Comparison of ENCODE assay signal across 15 cellular contexts in genomic region chr1:232084584-232085223, GRCh38.
DNase-seq lines count a peak whose midpoint lies in the region; ATAC-seq and TF ChIP-seq lines count a peak whose summit lies in the region.
"Had no signal": no experiment of that assay in that cellular context is flagged by ENCODE, and none has a peak within 500 bp of the region (broad histone marks: within the 10 kb centered on the region; RNA-seq: fewer than 3 reads in every experiment).

No MANE protein-coding gene starts in this region.

- H3K27me3 ChIP-seq in kidney epithelial cell (ENCODE audit: control insufficient read depth, insufficient read depth, low read length), result peaks cover 2% of the 10 kb centered on the region
- no peaks in the 10 kb centered on the region for H3K27me3 ChIP-seq in CD8-positive, alpha-beta T cell (ENCODE audit: insufficient read depth, low read length)

- no peak overlapping the region for H3K4me3 ChIP-seq in kidney epithelial cell (ENCODE audit: low read depth, low read length)
- H3K4me3 ChIP-seq in CD8-positive, alpha-beta T cell (ENCODE audit: low read depth, low read length), result no peak overlapping the region

- no peaks in the 10 kb centered on the region for H3K36me3 ChIP-seq in kidney epithelial cell (ENCODE audit: control insufficient read depth, insufficient read depth, low read length)
- H3K36me3 ChIP-seq in CD8-positive, alpha-beta T cell (ENCODE audit: insufficient read depth, low read length), result no peaks in the 10 kb centered on the region

- H3K4me3 Mint-ChIP-seq in immature natural killer cell, result no peak overlapping the region
- H3K4me3 Mint-ChIP-seq in CD8-positive, alpha-beta T cell, result no peak overlapping the region
- H3K4me3 Mint-ChIP-seq: activated CD8-positive, alpha-beta T cell treated with anti-CD3 and anti-CD28 coated beads for 36 hours; activated naive CD8-positive, alpha-beta T cell treated with anti-CD3 and anti-CD28 coated beads for 36 hours; naive B cell; T-helper 17 cell had no signal

- H3K27me3 Mint-ChIP-seq in immature natural killer cell (ENCODE audit: low read depth in 3 of 3), result peaks cover 0 to 5% (median 2%) of the 10 kb centered on the region in 3 donors
- H3K27me3 Mint-ChIP-seq in CD8-positive, alpha-beta T cell (ENCODE audit: low read depth), result no peaks in the 10 kb centered on the region
- H3K27me3 Mint-ChIP-seq: activated CD8-positive, alpha-beta T cell treated with anti-CD3 and anti-CD28 coated beads for 36 hours; activated naive CD8-positive, alpha-beta T cell treated with anti-CD3 and anti-CD28 coated beads for 36 hours; T-helper 17 cell had no signal

- intact Hi-C loops in CD8-positive, alpha-beta T cell (cut with DNase I, micrococcal nuclease), result no loop called here

- H3K9me3 ChIP-seq in CD8-positive, alpha-beta T cell (ENCODE audit: low read length), result no peaks in the 10 kb centered on the region

- ATAC-seq in GM19463 (IDR thresholded peaks at IDR 0.05; ENCODE audit: unreplicated experiment), result no peak
- ATAC-seq in CD8-positive, alpha-beta T cell, result no peak
- ATAC-seq: activated CD8-positive, alpha-beta T cell treated with anti-CD3 and anti-CD28 coated beads for 36 hours; T-helper 17 cell had no signal

- H3K27ac Mint-ChIP-seq in immature natural killer cell, result no peak overlapping the region
- no peak overlapping the region for H3K27ac Mint-ChIP-seq in CD8-positive, alpha-beta T cell
- H3K27ac Mint-ChIP-seq: activated CD8-positive, alpha-beta T cell treated with anti-CD3 and anti-CD28 coated beads for 36 hours; activated naive CD8-positive, alpha-beta T cell treated with anti-CD3 and anti-CD28 coated beads for 36 hours; naive B cell; T-helper 17 cell had no signal

- CTCF ChIA-PET in CD8-positive, alpha-beta T cell (lab: Charles Lee), result no interaction called here

- no peaks in the 10 kb centered on the region for H3K4me1 Mint-ChIP-seq in immature natural killer cell
- H3K4me1 Mint-ChIP-seq in CD8-positive, alpha-beta T cell (ENCODE audit: low read depth), result no peaks in the 10 kb centered on the region
- H3K4me1 Mint-ChIP-seq: activated naive CD8-positive, alpha-beta T cell treated with anti-CD3 and anti-CD28 coated beads for 36 hours; naive B cell; T-helper 17 cell had no signal

- no peak overlapping the region for H3K27ac ChIP-seq in CD8-positive, alpha-beta T cell (ENCODE audit: low read depth, low read length)

- no peaks in the 10 kb centered on the region for H3K4me1 ChIP-seq in CD8-positive, alpha-beta T cell (ENCODE audit: insufficient read depth, low read length)

- TF ChIP-seq CTCF in kidney epithelial cell (IDR thresholded peaks at IDR 0.05; ENCODE audit: insufficient read depth, low read length, poor library complexity, severe bottlenecking), result no peak
- no peak for TF ChIP-seq CTCF in CD8-positive, alpha-beta T cell (IDR thresholded peaks at IDR 0.05)

- DNase-seq in AG20443 (ENCODE audit: low spot score), result peak; percentile 19
- DNase-seq in LHCN-M2 (ENCODE audit: low read depth), result peak; percentile 12
- DNase-seq in T47D (ENCODE audit: low read depth in 1 of 2, low spot score in 1 of 2), result peak; percentile 59 to 81
- peak; percentile 10 for DNase-seq in kidney epithelial cell (ENCODE audit: low read depth)
- DNase-seq in immature natural killer cell, result no peak
- no peak for DNase-seq in anterior cingulate cortex (lab: John Stamatoyannopoulos, UW)
- DNase-seq in CD8-positive, alpha-beta T cell, result no peak
- DNase-seq: activated CD8-positive, alpha-beta T cell treated with anti-CD3 and anti-CD28 coated beads for 36 hours; activated naive CD8-positive, alpha-beta T cell treated with anti-CD3 and anti-CD28 coated beads for 36 hours; DMS79; hippocampal formation; naive B cell; NCI-H1694; T-helper 17 cell had no signal

- no peaks in the 10 kb centered on the region for H3K36me3 Mint-ChIP-seq in immature natural killer cell
- H3K36me3 Mint-ChIP-seq in CD8-positive, alpha-beta T cell, result no peaks in the 10 kb centered on the region
- H3K36me3 Mint-ChIP-seq: activated naive CD8-positive, alpha-beta T cell treated with anti-CD3 and anti-CD28 coated beads for 36 hours; naive B cell had no signal

- in situ Hi-C loops in T47D (cut with HindIII; ENCODE audit: low pct_unique_long_range_greater_than_20kb, low sequenced_read_pairs), result no loop called here

- POLR2A ChIA-PET in CD8-positive, alpha-beta T cell (lab: Charles Lee), result no interaction called here

- H3K9me3 Mint-ChIP-seq in immature natural killer cell, result peaks cover 0 to 7% (median under 1%) of the 10 kb centered on the region in 6 donors
- H3K9me3 Mint-ChIP-seq in CD8-positive, alpha-beta T cell, result peaks cover 6% of the 10 kb centered on the region

Comparison
In these comparisons a context has a peak if more than half of its experiments do, and no peak if none do; other contexts are left out.
1. DNase-seq: peak in AG20443 (single experiment), LHCN-M2 (single experiment), T47D (2 of 2) and kidney epithelial cell (single experiment); none in immature natural killer cell (0 of 3), anterior cingulate cortex (0 of 58) and CD8-positive, alpha-beta T cell (0 of 7).